Comparison of ENCODE assay signal across 33 cellular contexts in genomic region chr20:53438368-53438767, GRCh38.
"Had no signal": no experiment of that assay in that cellular context is flagged by ENCODE, and none has a peak within 500 bp of the region (broad histone marks: within the 10 kb centered on the region; RNA-seq: fewer than 3 reads in every experiment).

No MANE protein-coding gene starts in this region.

- H3K27ac ChIP-seq: KMS-11 had no signal

- H3K36me3 ChIP-seq: MG63 had no signal

- DNase-seq: Karpas-422, Kasumi-1, MG63, MM.1S, MV-4-11, NCI-H1048, NCI-H1092, NCI-H1092 treated with DMSO at 0.1 percent for 48 hours, NCI-H1105, NCI-H1105 treated with DMSO at 0.1 percent for 48 hours, NCI-H1417, NCI-H1417 treated with DMSO at 0.1 percent for 48 hours, NCI-H1436, NCI-H1436 treated with DMSO at 0.1 percent for 48 hours, NCI-H146, NCI-H1694, NCI-H1694 treated with DMSO at 0.1 percent for 48 hours, NCI-H187, NCI-H187 treated with DMSO at 0.1 percent for 48 hours, NCI-H1930, NCI-H2029, NCI-H2029 treated with DMSO at 0.1 percent for 48 hours, NCI-H2081, NCI-H2081 treated with DMSO at 0.1 percent for 48 hours, NCI-H2171, NCI-H2171 treated with DMSO at 0.1 percent for 48 hours, NCI-H226, NCI-H345, NCI-H446, NCI-H446 treated with DMSO at 0.1 percent for 48 hours, NCI-H510A, NCI-H510A treated with DMSO at 0.1 percent for 48 hours had no signal

- H3K9me3 ChIP-seq: MG63 had no signal

- H3K9ac ChIP-seq: KMS-11 had no signal

- H3K27me3 ChIP-seq: MG63 had no signal

- H3K4me2 ChIP-seq: KMS-11 had no signal

- H3K4me3 ChIP-seq: MG63 had no signal
